18 cellular contexts compared by ENCODE assay signal in genomic region chr1:171910786-171911185, GRCh38.
DNase-seq lines count a peak whose midpoint lies in the region; ATAC-seq, FAIRE-seq and TF ChIP-seq lines count a peak whose summit lies in the region.
"Had no signal": no experiment of that assay in that cellular context is flagged by ENCODE, and none has a peak within 500 bp of the region (broad histone marks: within the 10 kb centered on the region; RNA-seq: fewer than 3 reads in every experiment).

No MANE protein-coding gene starts in this region.

- H3K4me1 ChIP-seq in A673 (ENCODE audit: insufficient read depth, low read length, poor library complexity, severe bottlenecking) = peaks cover 13% of the 10 kb centered on the region
- H3K4me1 ChIP-seq in keratinocyte (ENCODE audit: control insufficient read depth, extremely low read depth, insufficient read depth, low read length) = peaks cover 35% of the 10 kb centered on the region

- H3K9ac ChIP-seq in keratinocyte (ENCODE audit: control insufficient read depth, extremely low read depth, insufficient read depth, low read length) = no peak overlapping the region

- TF ChIP-seq CTCF in A673 (conservative IDR thresholded peaks at IDR 0.05; ENCODE audit: low read depth, low read length) (no peak), keratinocyte (optimal IDR thresholded peaks at IDR 0.05 in 1 of 3, IDR thresholded peaks at IDR 0.05 in 1 of 3, conservative IDR thresholded peaks at IDR 0.05 in 1 of 3; ENCODE audit: extremely low read depth in 1 of 3, insufficient read depth in 2 of 3, low read length in 3 of 3) (no peak)

- dilution Hi-C loops in keratinocyte (cut with MboI; ENCODE audit: extremely low pct_ligation_motif_present, low sequenced_read_pairs) = no loop called here

- CTCF ChIA-PET in A673 (lab: Charles Lee) = no interaction called here

- FAIRE-seq in keratinocyte (lab: Jason Lieb, UNC) = peak; percentile 83
- FAIRE-seq: HTR-8/SVneo had no signal

- no peaks in the 10 kb centered on the region for H3K9me1 ChIP-seq in keratinocyte (ENCODE audit: control insufficient read depth, extremely low read depth, insufficient read depth, low read length)

- H3K36me3 ChIP-seq in A673 (ENCODE audit: insufficient read depth, low read length, poor library complexity, severe bottlenecking) = no peaks in the 10 kb centered on the region
- H3K36me3 ChIP-seq in keratinocyte (ENCODE audit: control insufficient read depth in 2 of 2, extremely low read depth in 1 of 2, insufficient read depth in 2 of 2, low read length in 2 of 2) = no peaks in the 10 kb centered on the region

- H3K27ac ChIP-seq in A673 (ENCODE audit: low read depth, low read length, poor library complexity, severe bottlenecking) (no peak overlapping the region), keratinocyte (ENCODE audit: control insufficient read depth, insufficient read depth, low read length) (no peak overlapping the region)

- H3K27me3 ChIP-seq in A673 (replicated peaks; ENCODE audit: insufficient read depth, low read depth, low read length, poor library complexity) (no peaks in the 10 kb centered on the region), keratinocyte (ENCODE audit: control insufficient read depth, extremely low read depth, insufficient read depth, low read length) (no peaks in the 10 kb centered on the region)

- no peaks in the 10 kb centered on the region for H3K79me2 ChIP-seq in keratinocyte (ENCODE audit: control insufficient read depth, insufficient read depth, low read length)

- DNase-seq in A673 (ENCODE audit: low spot score) (peak; percentile 21), LHCN-M2 (ENCODE audit: low read depth) (peak; percentile 50), astrocyte of the hippocampus (ENCODE audit: low read depth, low spot score) (peak; percentile 44), keratinocyte (ENCODE audit: low read depth, low spot score) (no peak), NCI-H2196 (lab: John Stamatoyannopoulos, UW; ENCODE audit: unreplicated experiment) (no peak), mesenteric fat pad (ENCODE audit: low spot score) (no peak), KBM-7 (no peak)
- DNase-seq: C1 segment of cervical spinal cord, DMS 273 treated with DMSO at 0.1 percent for 48 hours, EL, KG1, NCI-H1092 treated with DMSO at 0.1 percent for 48 hours, NCI-H1694 treated with DMSO at 0.1 percent for 48 hours, NCI-H2171, NCI-H510A, RPMI8226 had no signal

- POLR2A ChIA-PET in A673 (lab: Charles Lee; ENCODE audit: low non-redundant PET) = no interaction called here

- no peak for ATAC-seq in HG03135 (IDR thresholded peaks at IDR 0.05; ENCODE audit: unreplicated experiment)

- H3K9me3 ChIP-seq in A673 (ENCODE audit: low read depth, low read length, poor library complexity, severe bottlenecking) (no peaks in the 10 kb centered on the region), keratinocyte (ENCODE audit: control insufficient read depth, low read depth, low read length) (no peaks in the 10 kb centered on the region)

- BruUV-seq in A673 (replicated peaks; lab: Mats Ljungman, UMichigan) = no TSS peak

- intact Hi-C loops in A673 (cut with micrococcal nuclease; ENCODE audit: unreplicated experiment) = no loop called here

- H4K20me1 ChIP-seq in keratinocyte (ENCODE audit: control insufficient read depth, extremely low read depth, insufficient read depth, low read length) = no peaks in the 10 kb centered on the region

- no peak overlapping the region for H2AFZ ChIP-seq in keratinocyte (ENCODE audit: control insufficient read depth, low read length)

- in situ Hi-C loops in KBM-7 (cut with MboI; ENCODE audit: low pct_unique_long_range_greater_than_20kb, low sequenced_read_pairs) = no loop called here

- H3K4me3 ChIP-seq in A673 (ENCODE audit: low read depth, low read length, poor library complexity, severe bottlenecking) (no peak overlapping the region), keratinocyte (ENCODE audit: control insufficient read depth in 2 of 3, extremely low read depth in 1 of 3, insufficient read depth in 2 of 3, low read depth in 1 of 3, low read length in 3 of 3) (no peak overlapping the region)

- H3K4me2 ChIP-seq in keratinocyte (ENCODE audit: control insufficient read depth, extremely low read depth, insufficient read depth, low read depth, low read length) = peak overlapping the region; percentile 49

Comparison
In these comparisons a context has a peak if more than half of its experiments do, and no peak if none do; other contexts are left out.
1. DNase-seq: peak in A673 (single experiment), LHCN-M2 (single experiment) and astrocyte of the hippocampus (single experiment); none in keratinocyte (single experiment), NCI-H2196 (single experiment), mesenteric fat pad (single experiment) and KBM-7 (single experiment).